ENCODE assay signal across 1 cellular context in the genomic region with DNA sequence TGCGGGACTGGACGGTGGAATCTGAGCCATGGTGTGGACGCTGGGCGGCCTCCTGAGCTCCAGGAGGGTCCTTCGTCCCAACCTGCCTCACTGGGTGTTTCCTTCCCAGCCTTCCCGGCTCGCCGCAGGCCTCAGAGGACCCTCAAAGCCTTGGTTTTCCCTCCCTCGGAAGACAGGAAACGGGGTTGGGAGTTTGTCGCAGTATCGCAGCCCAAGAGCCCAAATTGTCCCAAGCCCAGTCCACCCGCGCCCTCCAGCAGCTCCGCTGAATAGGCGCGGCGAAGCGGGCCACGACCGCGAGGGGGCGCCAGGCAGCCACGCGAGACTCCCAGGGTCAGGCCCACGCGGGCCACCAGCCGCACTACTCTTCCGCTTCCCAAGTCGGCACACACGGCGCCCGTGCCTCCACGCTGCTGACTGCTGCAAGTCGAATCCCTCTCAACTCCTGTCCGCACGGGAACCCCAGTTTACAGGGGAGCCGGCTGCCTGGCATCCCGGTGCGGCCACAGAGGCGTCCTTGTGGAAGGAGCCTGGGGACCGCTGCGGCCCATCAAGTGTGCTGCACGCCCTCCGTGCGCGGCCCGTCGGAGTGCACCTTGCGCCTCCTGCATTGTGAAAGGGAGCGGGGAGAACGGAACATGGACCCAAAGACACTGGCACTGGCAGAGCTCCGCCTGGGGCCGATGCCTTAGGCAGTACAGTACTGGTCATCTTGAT.
TF ChIP-seq lines count a peak whose summit lies in the region.

No MANE protein-coding gene starts in this region.

TF ChIP-seq in K562, 482 proteins besides CTCF, POLR2A, EP300 and RAD21 (continued from another document and continues in another):
- 0 out of 2 replicates have a peak, but pooled peaks have one; percentile 45 for TF ChIP-seq NFRKB (IDR thresholded peaks at IDR 0.05; ENCODE audit: low read depth)
- peak; percentile 37; the same call in 1 of the 2 replicates for TF ChIP-seq MTA2 (IDR thresholded peaks at IDR 0.05; ENCODE audit: low read depth)
- TF ChIP-seq PHTF2 (CRISPR knock-in tag; IDR thresholded peaks at IDR 0.05) = no peak
- TF ChIP-seq KAT7 (CRISPR knock-in tag; IDR thresholded peaks at IDR 0.05; ENCODE audit: borderline replicate concordance) = 0 out of 2 replicates have a peak, but pooled peaks have one; percentile 67
- no peak for TF ChIP-seq TEAD1 (CRISPR knock-in tag; IDR thresholded peaks at IDR 0.05)
- TF ChIP-seq U2AF2 (optimal IDR thresholded peaks at IDR 0.05; ENCODE audit: low read depth, low read length) = no peak
- TF ChIP-seq, protein P1, sequence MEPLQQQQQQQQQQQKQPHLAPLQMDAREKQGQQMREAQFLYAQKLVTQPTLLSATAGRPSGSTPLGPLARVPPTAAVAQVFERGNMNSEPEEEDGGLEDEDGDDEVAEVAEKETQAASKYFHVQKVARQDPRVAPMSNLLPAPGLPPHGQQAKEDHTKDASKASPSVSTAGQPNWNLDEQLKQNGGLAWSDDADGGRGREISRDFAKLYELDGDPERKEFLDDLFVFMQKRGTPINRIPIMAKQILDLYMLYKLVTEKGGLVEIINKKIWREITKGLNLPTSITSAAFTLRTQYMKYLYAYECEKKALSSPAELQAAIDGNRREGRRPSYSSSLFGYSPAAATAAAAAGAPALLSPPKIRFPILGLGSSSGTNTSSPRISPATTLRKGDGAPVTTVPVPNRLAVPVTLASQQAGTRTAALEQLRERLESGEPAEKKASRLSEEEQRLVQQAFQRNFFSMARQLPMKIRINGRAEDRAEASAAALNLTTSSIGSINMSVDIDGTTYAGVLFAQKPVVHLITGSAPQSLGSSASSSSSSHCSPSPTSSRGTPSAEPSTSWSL (CRISPR knock-in tag; IDR thresholded peaks at IDR 0.05; ENCODE audit: borderline replicate concordance) = peak; percentile 75; the same call in 1 of the 2 replicates
- TF ChIP-seq RUNX1 (IDR thresholded peaks at IDR 0.05; ENCODE audit: low read depth) = 0 out of 2 replicates have a peak, but pooled peaks have one; percentile 26
- TF ChIP-seq, protein P2, sequence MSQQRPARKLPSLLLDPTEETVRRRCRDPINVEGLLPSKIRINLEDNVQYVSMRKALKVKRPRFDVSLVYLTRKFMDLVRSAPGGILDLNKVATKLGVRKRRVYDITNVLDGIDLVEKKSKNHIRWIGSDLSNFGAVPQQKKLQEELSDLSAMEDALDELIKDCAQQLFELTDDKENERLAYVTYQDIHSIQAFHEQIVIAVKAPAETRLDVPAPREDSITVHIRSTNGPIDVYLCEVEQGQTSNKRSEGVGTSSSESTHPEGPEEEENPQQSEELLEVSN (IDR thresholded peaks at IDR 0.05; ENCODE audit: borderline replicate concordance in 1 of 2, extremely low read depth in 1 of 2, insufficient read depth in 1 of 2, insufficient read length in 1 of 2, low read depth in 1 of 2, low read length in 1 of 2, poor library complexity in 1 of 2, severe bottlenecking in 1 of 2) = peak; percentile 65 to 69
- TF ChIP-seq LEF1 (IDR thresholded peaks at IDR 0.05) = peak; percentile 50; the same call in 1 of the 2 replicates
- TF ChIP-seq ZFP1 (CRISPR knock-in tag; IDR thresholded peaks at IDR 0.05) = no peak
- TF ChIP-seq, protein P3, sequence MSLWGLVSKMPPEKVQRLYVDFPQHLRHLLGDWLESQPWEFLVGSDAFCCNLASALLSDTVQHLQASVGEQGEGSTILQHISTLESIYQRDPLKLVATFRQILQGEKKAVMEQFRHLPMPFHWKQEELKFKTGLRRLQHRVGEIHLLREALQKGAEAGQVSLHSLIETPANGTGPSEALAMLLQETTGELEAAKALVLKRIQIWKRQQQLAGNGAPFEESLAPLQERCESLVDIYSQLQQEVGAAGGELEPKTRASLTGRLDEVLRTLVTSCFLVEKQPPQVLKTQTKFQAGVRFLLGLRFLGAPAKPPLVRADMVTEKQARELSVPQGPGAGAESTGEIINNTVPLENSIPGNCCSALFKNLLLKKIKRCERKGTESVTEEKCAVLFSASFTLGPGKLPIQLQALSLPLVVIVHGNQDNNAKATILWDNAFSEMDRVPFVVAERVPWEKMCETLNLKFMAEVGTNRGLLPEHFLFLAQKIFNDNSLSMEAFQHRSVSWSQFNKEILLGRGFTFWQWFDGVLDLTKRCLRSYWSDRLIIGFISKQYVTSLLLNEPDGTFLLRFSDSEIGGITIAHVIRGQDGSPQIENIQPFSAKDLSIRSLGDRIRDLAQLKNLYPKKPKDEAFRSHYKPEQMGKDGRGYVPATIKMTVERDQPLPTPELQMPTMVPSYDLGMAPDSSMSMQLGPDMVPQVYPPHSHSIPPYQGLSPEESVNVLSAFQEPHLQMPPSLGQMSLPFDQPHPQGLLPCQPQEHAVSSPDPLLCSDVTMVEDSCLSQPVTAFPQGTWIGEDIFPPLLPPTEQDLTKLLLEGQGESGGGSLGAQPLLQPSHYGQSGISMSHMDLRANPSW (CRISPR knock-in tag; IDR thresholded peaks at IDR 0.05) = peak; percentile 66; the same call in 1 of the 2 replicates
- no peak for TF ChIP-seq ZNF717 (CRISPR knock-in tag; IDR thresholded peaks at IDR 0.05)
- TF ChIP-seq, protein P4, sequence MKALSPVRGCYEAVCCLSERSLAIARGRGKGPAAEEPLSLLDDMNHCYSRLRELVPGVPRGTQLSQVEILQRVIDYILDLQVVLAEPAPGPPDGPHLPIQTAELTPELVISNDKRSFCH (CRISPR knock-in tag; IDR thresholded peaks at IDR 0.05) = no peak
- TF ChIP-seq, protein P4 (tag; IDR thresholded peaks at IDR 0.05) = peak; percentile 81
- TF ChIP-seq CTBP1 (IDR thresholded peaks at IDR 0.05; ENCODE audit: borderline replicate concordance) = peak; percentile 89
- TF ChIP-seq, protein P5, sequence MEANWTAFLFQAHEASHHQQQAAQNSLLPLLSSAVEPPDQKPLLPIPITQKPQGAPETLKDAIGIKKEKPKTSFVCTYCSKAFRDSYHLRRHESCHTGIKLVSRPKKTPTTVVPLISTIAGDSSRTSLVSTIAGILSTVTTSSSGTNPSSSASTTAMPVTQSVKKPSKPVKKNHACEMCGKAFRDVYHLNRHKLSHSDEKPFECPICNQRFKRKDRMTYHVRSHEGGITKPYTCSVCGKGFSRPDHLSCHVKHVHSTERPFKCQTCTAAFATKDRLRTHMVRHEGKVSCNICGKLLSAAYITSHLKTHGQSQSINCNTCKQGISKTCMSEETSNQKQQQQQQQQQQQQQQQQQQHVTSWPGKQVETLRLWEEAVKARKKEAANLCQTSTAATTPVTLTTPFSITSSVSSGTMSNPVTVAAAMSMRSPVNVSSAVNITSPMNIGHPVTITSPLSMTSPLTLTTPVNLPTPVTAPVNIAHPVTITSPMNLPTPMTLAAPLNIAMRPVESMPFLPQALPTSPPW (CRISPR knock-in tag; IDR thresholded peaks at IDR 0.05) = peak; percentile 60; the same call in 1 of the 2 replicates
- TF ChIP-seq, protein P6, sequence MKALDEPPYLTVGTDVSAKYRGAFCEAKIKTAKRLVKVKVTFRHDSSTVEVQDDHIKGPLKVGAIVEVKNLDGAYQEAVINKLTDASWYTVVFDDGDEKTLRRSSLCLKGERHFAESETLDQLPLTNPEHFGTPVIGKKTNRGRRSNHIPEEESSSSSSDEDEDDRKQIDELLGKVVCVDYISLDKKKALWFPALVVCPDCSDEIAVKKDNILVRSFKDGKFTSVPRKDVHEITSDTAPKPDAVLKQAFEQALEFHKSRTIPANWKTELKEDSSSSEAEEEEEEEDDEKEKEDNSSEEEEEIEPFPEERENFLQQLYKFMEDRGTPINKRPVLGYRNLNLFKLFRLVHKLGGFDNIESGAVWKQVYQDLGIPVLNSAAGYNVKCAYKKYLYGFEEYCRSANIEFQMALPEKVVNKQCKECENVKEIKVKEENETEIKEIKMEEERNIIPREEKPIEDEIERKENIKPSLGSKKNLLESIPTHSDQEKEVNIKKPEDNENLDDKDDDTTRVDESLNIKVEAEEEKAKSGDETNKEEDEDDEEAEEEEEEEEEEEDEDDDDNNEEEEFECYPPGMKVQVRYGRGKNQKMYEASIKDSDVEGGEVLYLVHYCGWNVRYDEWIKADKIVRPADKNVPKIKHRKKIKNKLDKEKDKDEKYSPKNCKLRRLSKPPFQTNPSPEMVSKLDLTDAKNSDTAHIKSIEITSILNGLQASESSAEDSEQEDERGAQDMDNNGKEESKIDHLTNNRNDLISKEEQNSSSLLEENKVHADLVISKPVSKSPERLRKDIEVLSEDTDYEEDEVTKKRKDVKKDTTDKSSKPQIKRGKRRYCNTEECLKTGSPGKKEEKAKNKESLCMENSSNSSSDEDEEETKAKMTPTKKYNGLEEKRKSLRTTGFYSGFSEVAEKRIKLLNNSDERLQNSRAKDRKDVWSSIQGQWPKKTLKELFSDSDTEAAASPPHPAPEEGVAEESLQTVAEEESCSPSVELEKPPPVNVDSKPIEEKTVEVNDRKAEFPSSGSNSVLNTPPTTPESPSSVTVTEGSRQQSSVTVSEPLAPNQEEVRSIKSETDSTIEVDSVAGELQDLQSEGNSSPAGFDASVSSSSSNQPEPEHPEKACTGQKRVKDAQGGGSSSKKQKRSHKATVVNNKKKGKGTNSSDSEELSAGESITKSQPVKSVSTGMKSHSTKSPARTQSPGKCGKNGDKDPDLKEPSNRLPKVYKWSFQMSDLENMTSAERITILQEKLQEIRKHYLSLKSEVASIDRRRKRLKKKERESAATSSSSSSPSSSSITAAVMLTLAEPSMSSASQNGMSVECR (CRISPR knock-in tag; IDR thresholded peaks at IDR 0.05) = peak; percentile 41; the same call in 1 of the 2 replicates
- TF ChIP-seq SNIP1 (IDR thresholded peaks at IDR 0.05; ENCODE audit: low read depth) = no peak
- TF ChIP-seq, protein P7, sequence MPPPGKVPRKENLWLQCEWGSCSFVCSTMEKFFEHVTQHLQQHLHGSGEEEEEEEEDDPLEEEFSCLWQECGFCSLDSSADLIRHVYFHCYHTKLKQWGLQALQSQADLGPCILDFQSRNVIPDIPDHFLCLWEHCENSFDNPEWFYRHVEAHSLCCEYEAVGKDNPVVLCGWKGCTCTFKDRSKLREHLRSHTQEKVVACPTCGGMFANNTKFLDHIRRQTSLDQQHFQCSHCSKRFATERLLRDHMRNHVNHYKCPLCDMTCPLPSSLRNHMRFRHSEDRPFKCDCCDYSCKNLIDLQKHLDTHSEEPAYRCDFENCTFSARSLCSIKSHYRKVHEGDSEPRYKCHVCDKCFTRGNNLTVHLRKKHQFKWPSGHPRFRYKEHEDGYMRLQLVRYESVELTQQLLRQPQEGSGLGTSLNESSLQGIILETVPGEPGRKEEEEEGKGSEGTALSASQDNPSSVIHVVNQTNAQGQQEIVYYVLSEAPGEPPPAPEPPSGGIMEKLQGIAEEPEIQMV (tag; conservative IDR thresholded peaks at IDR 0.05; ENCODE audit: low read depth) = no peak
- TF ChIP-seq HMGN3 (IDR thresholded peaks at IDR 0.05; ENCODE audit: borderline replicate concordance, extremely low read depth, insufficient read length, low read depth, low read length) = no peak
- 0 out of 2 replicates have a peak, but pooled peaks have one; percentile 13 for TF ChIP-seq NR2C1 (IDR thresholded peaks at IDR 0.05)
- TF ChIP-seq NR2C1 (tag; IDR thresholded peaks at IDR 0.05) = 0 out of 2 replicates have a peak, but pooled peaks have one; percentile 26
- peak in 1 of 2 experiments; percentile 46; a peak in 1 of 4 replicates for TF ChIP-seq SRF (CRISPR knock-in tag; IDR thresholded peaks at IDR 0.05)
- no peak for TF ChIP-seq NCOA6 (IDR thresholded peaks at IDR 0.05)
- TF ChIP-seq NR2C2 (CRISPR knock-in tag; IDR thresholded peaks at IDR 0.05) = peak; percentile 79; the same call in 1 of the 2 replicates
- peak; percentile 61 for TF ChIP-seq NR2C2 (tag; IDR thresholded peaks at IDR 0.05)
- TF ChIP-seq, protein P8, sequence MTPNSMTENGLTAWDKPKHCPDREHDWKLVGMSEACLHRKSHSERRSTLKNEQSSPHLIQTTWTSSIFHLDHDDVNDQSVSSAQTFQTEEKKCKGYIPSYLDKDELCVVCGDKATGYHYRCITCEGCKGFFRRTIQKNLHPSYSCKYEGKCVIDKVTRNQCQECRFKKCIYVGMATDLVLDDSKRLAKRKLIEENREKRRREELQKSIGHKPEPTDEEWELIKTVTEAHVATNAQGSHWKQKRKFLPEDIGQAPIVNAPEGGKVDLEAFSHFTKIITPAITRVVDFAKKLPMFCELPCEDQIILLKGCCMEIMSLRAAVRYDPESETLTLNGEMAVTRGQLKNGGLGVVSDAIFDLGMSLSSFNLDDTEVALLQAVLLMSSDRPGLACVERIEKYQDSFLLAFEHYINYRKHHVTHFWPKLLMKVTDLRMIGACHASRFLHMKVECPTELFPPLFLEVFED (CRISPR knock-in tag; conservative IDR thresholded peaks at IDR 0.05) = no peak
- peak; percentile 90 for TF ChIP-seq POLR2G (IDR thresholded peaks at IDR 0.05; ENCODE audit: low read depth, low read length)
- TF ChIP-seq SRSF9 (IDR thresholded peaks at IDR 0.05; ENCODE audit: borderline replicate concordance, low read depth, low read length) = no peak
- TF ChIP-seq RBFOX2 (IDR thresholded peaks at IDR 0.05; ENCODE audit: low read depth, low read length) = peak; percentile 95
- no peak for TF ChIP-seq CHD1 (IDR thresholded peaks at IDR 0.05; ENCODE audit: low read length)
- peak; percentile 59; the same call in 1 of the 2 replicates for TF ChIP-seq ESRRA (IDR thresholded peaks at IDR 0.05; ENCODE audit: borderline replicate concordance, low read depth)
- peak; percentile 36 for TF ChIP-seq DACH1 (IDR thresholded peaks at IDR 0.05; ENCODE audit: partially characterized antibody)
- no peak for TF ChIP-seq BACH1 (tag; IDR thresholded peaks at IDR 0.05)
- TF ChIP-seq MIER1 (IDR thresholded peaks at IDR 0.05; ENCODE audit: low read depth) = 0 out of 2 replicates have a peak, but pooled peaks have one; percentile 28
- peak; percentile 11 for TF ChIP-seq SP2 (IDR thresholded peaks at IDR 0.05; ENCODE audit: extremely low read depth, low read depth, low read length, poor library complexity, severe bottlenecking)
- TF ChIP-seq, protein P9, sequence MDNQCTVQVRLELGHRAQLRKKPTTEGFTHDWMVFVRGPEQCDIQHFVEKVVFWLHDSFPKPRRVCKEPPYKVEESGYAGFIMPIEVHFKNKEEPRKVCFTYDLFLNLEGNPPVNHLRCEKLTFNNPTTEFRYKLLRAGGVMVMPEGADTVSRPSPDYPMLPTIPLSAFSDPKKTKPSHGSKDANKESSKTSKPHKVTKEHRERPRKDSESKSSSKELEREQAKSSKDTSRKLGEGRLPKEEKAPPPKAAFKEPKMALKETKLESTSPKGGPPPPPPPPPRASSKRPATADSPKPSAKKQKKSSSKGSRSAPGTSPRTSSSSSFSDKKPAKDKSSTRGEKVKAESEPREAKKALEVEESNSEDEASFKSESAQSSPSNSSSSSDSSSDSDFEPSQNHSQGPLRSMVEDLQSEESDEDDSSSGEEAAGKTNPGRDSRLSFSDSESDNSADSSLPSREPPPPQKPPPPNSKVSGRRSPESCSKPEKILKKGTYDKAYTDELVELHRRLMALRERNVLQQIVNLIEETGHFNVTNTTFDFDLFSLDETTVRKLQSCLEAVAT (IDR thresholded peaks at IDR 0.05) = peak in 1 of 2 experiments; percentile 78; a peak in 2 of 4 replicates
- TF ChIP-seq STAG1 (CRISPR knock-in tag; IDR thresholded peaks at IDR 0.05; ENCODE audit: borderline replicate concordance) = peak; percentile 98
- TF ChIP-seq IFI16 (CRISPR knock-in tag; IDR thresholded peaks at IDR 0.05) = no peak
- peak; percentile 94 for TF ChIP-seq ZNF282 (CRISPR knock-in tag; IDR thresholded peaks at IDR 0.05)
- no peak for TF ChIP-seq HMG20B (CRISPR knock-in tag; IDR thresholded peaks at IDR 0.05)
- peak; percentile 69; the same call in 1 of the 2 replicates for TF ChIP-seq ZNF263 (CRISPR knock-in tag; IDR thresholded peaks at IDR 0.05; ENCODE audit: borderline replicate concordance)
- 0 out of 2 replicates have a peak, but pooled peaks have one; percentile 79 for TF ChIP-seq SREBF2 (CRISPR knock-in tag; IDR thresholded peaks at IDR 0.05)
- peak; percentile 66; the same call in 1 of the 2 replicates for TF ChIP-seq ZSCAN29 (IDR thresholded peaks at IDR 0.05)
- TF ChIP-seq ZKSCAN3 (CRISPR knock-in tag; IDR thresholded peaks at IDR 0.05) = no peak
- no peak for TF ChIP-seq NELFE (IDR thresholded peaks at IDR 0.05; ENCODE audit: insufficient read depth, insufficient read length)
